ENCODE assay signal across 1 cellular context in genomic region chr4:157996061-157996460, GRCh38.
TF ChIP-seq lines count a peak whose summit lies in the region.

No MANE protein-coding gene starts in this region.

TF ChIP-seq in A549, 52 proteins besides CTCF, POLR2A, EP300 and RAD21 (continued from another document):
- TF ChIP-seq MAX (IDR thresholded peaks at IDR 0.05) (no peak), MAZ (IDR thresholded peaks at IDR 0.05; ENCODE audit: borderline replicate concordance, low read depth, low read length) (no peak), SMC3 (IDR thresholded peaks at IDR 0.05) (no peak), FOXS1 (CRISPR knock-in tag; IDR thresholded peaks at IDR 0.05) (no peak), HDAC2 (IDR thresholded peaks at IDR 0.05) (no peak), CBX2 (IDR thresholded peaks at IDR 0.05; ENCODE audit: borderline replicate concordance, low read depth) (no peak)
- TF ChIP-seq, protein P1, sequence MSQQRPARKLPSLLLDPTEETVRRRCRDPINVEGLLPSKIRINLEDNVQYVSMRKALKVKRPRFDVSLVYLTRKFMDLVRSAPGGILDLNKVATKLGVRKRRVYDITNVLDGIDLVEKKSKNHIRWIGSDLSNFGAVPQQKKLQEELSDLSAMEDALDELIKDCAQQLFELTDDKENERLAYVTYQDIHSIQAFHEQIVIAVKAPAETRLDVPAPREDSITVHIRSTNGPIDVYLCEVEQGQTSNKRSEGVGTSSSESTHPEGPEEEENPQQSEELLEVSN (IDR thresholded peaks at IDR 0.05; ENCODE audit: borderline replicate concordance, low read depth): no peak
TF ChIP-seq in A549: peak in this region for 0.
